ENCODE assay signal across 19 cellular contexts in genomic region chr16:69319826-69320730, GRCh38. TPM values are rescaled to one million over a fixed set of nuclear protein-coding genes. Genes with fewer than 3 reads are reported as not detected.
"Had no signal": no experiment of that assay in that cellular context is flagged by ENCODE, and none has a peak within 500 bp of the region (broad histone marks: within the 10 kb centered on the region; RNA-seq: fewer than 3 reads in every experiment).

No MANE protein-coding gene starts in this region.

- H3K4me3 ChIP-seq: esophagus squamous epithelium, mucosa of descending colon, psoas muscle, right lobe of liver, suprapubic skin, upper lobe of left lung had no signal

- FAIRE-seq: TTC549 had no signal

- ATAC-seq: left cardiac atrium; mucosa of descending colon; naive thymus-derived CD8-positive, alpha-beta T cell; psoas muscle; right lobe of liver; stimulated activated naive CD8-positive, alpha-beta T cell treated with anti-CD3 and anti-CD28 coated beads, Interleukin-15, Interleukin-2, amounts not matched to agents 100 U/mL and 50 U/mL, for 24 hours had no signal

- DNase-seq: activated gamma-delta T cell treated with Interleukin-2 at 50 U/mL for 16 hours; activated T-cell treated with anti-CD3 and anti-CD28 coated beads, Interleukin-2, amount 50 U/mL, for 1 hour; brain microvascular endothelial cell; esophagus squamous epithelium; foreskin fibroblast; glutamatergic neuron; immature natural killer cell; left cardiac atrium; mucosa of descending colon; naive thymus-derived CD8-positive, alpha-beta T cell; nucleus accumbens; psoas muscle; stimulated activated CD4-positive, alpha-beta T cell treated with anti-CD3 and anti-CD28 coated beads, Interleukin-2, amount 100 ng/mL, for 24 hours; stimulated activated naive CD8-positive, alpha-beta T cell treated with anti-CD3 and anti-CD28 coated beads, Interleukin-15, Interleukin-2, amounts not matched to agents 100 U/mL and 50 U/mL, for 24 hours; T-helper 2 cell; upper lobe of left lung had no signal

- H3K9me3 ChIP-seq: esophagus squamous epithelium, mucosa of descending colon, psoas muscle, right lobe of liver, suprapubic skin, upper lobe of left lung had no signal

- H3K4me3 Mint-ChIP-seq: immature natural killer cell; naive thymus-derived CD8-positive, alpha-beta T cell had no signal

- H3K27me3 Mint-ChIP-seq: naive thymus-derived CD8-positive, alpha-beta T cell had no signal

- H3K27me3 ChIP-seq: brain microvascular endothelial cell, esophagus squamous epithelium, right lobe of liver, suprapubic skin, upper lobe of left lung had no signal

- H3K27ac ChIP-seq: brain microvascular endothelial cell, esophagus squamous epithelium, psoas muscle, right lobe of liver, suprapubic skin, upper lobe of left lung had no signal

- H3K9me3 Mint-ChIP-seq: immature natural killer cell; naive thymus-derived CD8-positive, alpha-beta T cell had no signal

RNA-seq across cellular contexts. Expression of gene TMED6, which starts 31.5 kb away (rescaled TPM):
- total RNA-seq: esophagus squamous epithelium had no signal
- polyA plus RNA-seq: immature natural killer cell had no signal
